20 cellular contexts compared by ENCODE assay signal in genomic region chrX:108834036-108834435, GRCh38.
DNase-seq lines count a peak whose midpoint lies in the region; TF ChIP-seq lines count a peak whose summit lies in the region.
"Had no signal": no experiment of that assay in that cellular context is flagged by ENCODE, and none has a peak within 500 bp of the region (broad histone marks: within the 10 kb centered on the region; RNA-seq: fewer than 3 reads in every experiment).

No MANE protein-coding gene starts in this region.

- no peak for TF ChIP-seq CTCF in SK-N-SH (IDR thresholded peaks at IDR 0.05)

- no peaks in the 10 kb centered on the region; the same call in 1 of the 2 replicates for H3K9me2 ChIP-seq in SK-N-SH

- no peak for TF ChIP-seq EP300 in SK-N-SH (IDR thresholded peaks at IDR 0.05; ENCODE audit: borderline replicate concordance in 1 of 2, low read depth in 1 of 2, low read length in 1 of 2)

- peak in 2 of 3 experiments; percentile 46 to 96 for DNase-seq in NCI-H1417 (lab: John Stamatoyannopoulos, UW)
- DNase-seq in NCI-H1417 treated with DMSO at 0.1 percent for 48 hours (lab: John Stamatoyannopoulos, UW), result no peak
- DNase-seq in DMS79 treated with DMSO at 0.1 percent for 48 hours (lab: John Stamatoyannopoulos, UW), result peak; percentile 82
- DNase-seq in NCI-H187 treated with DMSO at 0.1 percent for 48 hours (lab: John Stamatoyannopoulos, UW), result peak; percentile 97
- peak; percentile 0 for DNase-seq in left kidney (ENCODE audit: low read depth, low spot score)
- no peak for DNase-seq in ecto neural progenitor cell (ENCODE audit: low spot score)
- no peak for DNase-seq in stimulated activated CD4-positive, alpha-beta T cell treated with anti-CD3 and anti-CD28 coated beads, Interleukin-1b, Interleukin-23, amount 100 ng/mL, for 48 hours
- no peak for DNase-seq in SK-N-SH
- DNase-seq: Calu3; CD8-positive, alpha-beta memory T cell; DND-41; H7; KG1; NCI-H1436 treated with DMSO at 0.1 percent for 48 hours; NCI-H2029 treated with DMSO at 0.1 percent for 48 hours; NCI-H510A; OCI-M1; T-helper 9 cell had no signal

- POLR2A ChIA-PET in SK-N-SH (lab: Yijun Ruan, JAX), result no interaction called here

- no peaks in the 10 kb centered on the region for H3K36me3 ChIP-seq in SK-N-SH (replicated peaks in 1 of 2; ENCODE audit: control insufficient read depth in 1 of 2, insufficient read depth in 2 of 2, low read length in 1 of 2)
- H3K36me3 ChIP-seq: SJSA1 had no signal

- H3K9ac ChIP-seq in SK-N-SH, result no peak overlapping the region

- no peak overlapping the region for H3K27ac ChIP-seq in SK-N-SH (ENCODE audit: low read depth in 2 of 2, low read length in 1 of 2)
- H3K27ac ChIP-seq: C4-2B, SJSA1 had no signal

- H3K4me1 ChIP-seq in SK-N-SH (ENCODE audit: control insufficient read depth in 1 of 2, insufficient read depth in 2 of 2, low read depth in 1 of 2, low read length in 1 of 2), result no peaks in the 10 kb centered on the region
- H3K4me1 ChIP-seq: SJSA1 had no signal

- H2AFZ ChIP-seq in SK-N-SH (ENCODE audit: low read depth), result no peak overlapping the region

- no peaks in the 10 kb centered on the region for H4K20me1 ChIP-seq in SK-N-SH (ENCODE audit: insufficient read depth)

- H3K27me3 ChIP-seq in SK-N-SH (ENCODE audit: insufficient read depth), result no peaks in the 10 kb centered on the region
- H3K27me3 ChIP-seq: SJSA1 had no signal

- H3K79me2 ChIP-seq in SK-N-SH (ENCODE audit: insufficient read depth), result no peaks in the 10 kb centered on the region

- H3K4me3 ChIP-seq in SK-N-SH (ENCODE audit: low read depth in 2 of 2, low read length in 1 of 2), result no peak overlapping the region
- H3K4me3 ChIP-seq: SJSA1 had no signal

- no peak overlapping the region for H3K4me2 ChIP-seq in SK-N-SH

- TF ChIP-seq RAD21 in SK-N-SH (IDR thresholded peaks at IDR 0.05; ENCODE audit: low read length), result no peak

- no peaks in the 10 kb centered on the region for H3F3A ChIP-seq in SK-N-SH (replicated peaks; ENCODE audit: insufficient read depth)

- no peaks in the 10 kb centered on the region for H3K9me3 ChIP-seq in SK-N-SH
- H3K9me3 ChIP-seq: SJSA1 had no signal

- CTCF ChIA-PET in SK-N-SH (lab: Yijun Ruan, JAX), result no interaction called here

- WGBS in SK-N-SH (ENCODE audit: low lambda C conversion rate), result 4% methylated on average over 4 of the region's 4 CpGs

TF ChIP-seq in SK-N-SH, 30 proteins besides CTCF, POLR2A, EP300 and RAD21:
- TF ChIP-seq POLR2AphosphoS5 (IDR thresholded peaks at IDR 0.05; ENCODE audit: low read depth, low read length) (no peak), RCOR1 (IDR thresholded peaks at IDR 0.05; ENCODE audit: low read length) (no peak), RXRA (IDR thresholded peaks at IDR 0.05; ENCODE audit: borderline replicate concordance, low read depth) (no peak), TCF12 (IDR thresholded peaks at IDR 0.05) (no peak)
- TF ChIP-seq, protein P1, sequence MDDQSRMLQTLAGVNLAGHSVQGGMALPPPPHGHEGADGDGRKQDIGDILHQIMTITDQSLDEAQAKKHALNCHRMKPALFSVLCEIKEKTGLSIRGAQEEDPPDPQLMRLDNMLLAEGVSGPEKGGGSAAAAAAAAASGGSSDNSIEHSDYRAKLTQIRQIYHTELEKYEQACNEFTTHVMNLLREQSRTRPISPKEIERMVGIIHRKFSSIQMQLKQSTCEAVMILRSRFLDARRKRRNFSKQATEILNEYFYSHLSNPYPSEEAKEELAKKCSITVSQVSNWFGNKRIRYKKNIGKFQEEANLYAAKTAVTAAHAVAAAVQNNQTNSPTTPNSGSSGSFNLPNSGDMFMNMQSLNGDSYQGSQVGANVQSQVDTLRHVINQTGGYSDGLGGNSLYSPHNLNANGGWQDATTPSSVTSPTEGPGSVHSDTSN (IDR thresholded peaks at IDR 0.05), result no peak

Comparison
In these comparisons a context has a peak if more than half of its experiments do, and no peak if none do; other contexts are left out.
1. DNase-seq: peak in NCI-H1417 (2 of 3), DMS79 treated with DMSO at 0.1 percent for 48 hours (single experiment), NCI-H187 treated with DMSO at 0.1 percent for 48 hours (single experiment) and left kidney (single experiment); none in NCI-H1417 treated with DMSO at 0.1 percent for 48 hours (single experiment), ecto neural progenitor cell (single experiment), stimulated activated CD4-positive, alpha-beta T cell treated with anti-CD3 and anti-CD28 coated beads, Interleukin-1b, Interleukin-23, amount 100 ng/mL, for 48 hours (single experiment) and SK-N-SH (single experiment).